33 cellular contexts compared by ENCODE assay signal in the genomic region with DNA sequence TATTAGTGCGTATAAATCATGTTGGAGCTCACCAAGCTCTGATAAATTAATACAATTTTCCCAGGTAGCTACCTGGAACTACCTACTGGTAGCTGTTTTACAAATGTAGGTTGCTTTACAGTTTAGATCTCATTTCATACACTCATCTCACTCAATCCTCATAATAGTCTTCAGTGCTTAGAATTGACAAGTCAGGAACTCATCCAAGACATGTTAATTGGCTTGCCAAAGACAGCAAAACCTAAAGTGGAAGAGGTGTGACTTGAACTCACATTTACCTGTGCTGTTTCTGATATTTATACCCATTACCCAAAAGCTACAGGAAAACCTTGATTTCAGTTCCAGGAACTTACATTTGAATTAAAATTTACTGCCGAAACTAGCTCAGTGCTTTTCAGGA.
A peak's percentile ranks its signal among the peaks of the same experiment; 100 is the strongest.
DNase-seq lines count a peak whose midpoint lies in the region; FAIRE-seq and TF ChIP-seq lines count a peak whose summit lies in the region.
"Had no signal": no experiment of that assay in that cellular context is flagged by ENCODE, and none has a peak within 500 bp of the region (broad histone marks: within the 10 kb centered on the region; RNA-seq: fewer than 3 reads in every experiment).

No MANE protein-coding gene starts in this region.

- no peak overlapping the region for H3K4me3 Mint-ChIP-seq in H9
- H3K4me3 Mint-ChIP-seq: B cell; CD14-positive monocyte; CD4-positive, alpha-beta memory T cell; CD4-positive, alpha-beta T cell; CD4-positive, CD25-positive, alpha-beta regulatory T cell; CD8-positive, alpha-beta memory T cell; CD8-positive, alpha-beta T cell had no signal

- H3K9me3 ChIP-seq in neural cell (ENCODE audit: low read length) (no peaks in the 10 kb centered on the region), H9 (ENCODE audit: control insufficient read depth, low read depth, low read length) (no peaks in the 10 kb centered on the region)
- H3K9me3 ChIP-seq: BE2C; BLaER1; BLaER1 treated with 17β-estradiol and CSF1 and Interleukin-3, amounts not matched to agents 10 nM and 100 nM had no signal

- H3K23ac ChIP-seq in H9 (ENCODE audit: insufficient read length, low read depth, low read length): no peak overlapping the region

- WGBS in H9 (ENCODE audit: extremely low coverage, insufficient read length, low lambda C conversion rate): no CpG with 5 or more reads among the region's 2 CpGs

- no peaks in the 10 kb centered on the region for H3K23me2 ChIP-seq in H9 (ENCODE audit: insufficient read length, low read depth, low read length, poor library complexity, severe bottlenecking)

- no peak overlapping the region for H4K91ac ChIP-seq in H9 (ENCODE audit: insufficient read length, low read depth, low read length)

- H3K9me2 ChIP-seq in neural cell (ENCODE audit: insufficient read depth, low read length): no peaks in the 10 kb centered on the region

- TF ChIP-seq EP300 in neural cell (conservative IDR thresholded peaks at IDR 0.05; ENCODE audit: poor library complexity, severe bottlenecking): peak; percentile 83

- no peak overlapping the region for H2AFZ ChIP-seq in neural cell (ENCODE audit: low read depth, low read length)
- H2AFZ ChIP-seq in H9 (ENCODE audit: low read length): no peak overlapping the region

- H3K36me3 ChIP-seq in neural cell (ENCODE audit: insufficient read depth, low read length): no peaks in the 10 kb centered on the region
- H3K36me3 ChIP-seq: BE2C; BLaER1; BLaER1 treated with 17β-estradiol and CSF1 and Interleukin-3, amounts not matched to agents 10 nM and 100 nM had no signal

- H3K36me3 Mint-ChIP-seq in H9 (ENCODE audit: insufficient read depth in 1 of 3, low read depth in 3 of 3): peaks cover 0 to 4% (median 0%) of the 10 kb centered on the region in 3 experiments; a peak in 2 of 7 replicates
- H3K36me3 Mint-ChIP-seq: CD14-positive monocyte; CD4-positive, alpha-beta memory T cell; CD4-positive, CD25-positive, alpha-beta regulatory T cell; CD8-positive, alpha-beta memory T cell; CD8-positive, alpha-beta T cell had no signal

- TF ChIP-seq CTCF in D721Med (IDR thresholded peaks at IDR 0.05; ENCODE audit: insufficient read depth, missing control alignments) (no peak), neural cell (IDR thresholded peaks at IDR 0.05; ENCODE audit: poor library complexity, severe bottlenecking) (no peak), H9 (conservative IDR thresholded peaks at IDR 0.05) (no peak), GM10248 (IDR thresholded peaks at IDR 0.05; ENCODE audit: control extremely low read depth, extremely low read depth, low read depth, missing control alignments) (no peak)

- TF ChIP-seq RAD21 in neural cell (conservative IDR thresholded peaks at IDR 0.05): no peak

- H4K8ac ChIP-seq in H9 (replicated peaks; ENCODE audit: insufficient read length, low read depth, low read length): no peak overlapping the region

- H2BK120ac ChIP-seq in H9 (ENCODE audit: low read depth, low read length, poor library complexity, severe bottlenecking): no peak overlapping the region

- H2AK5ac ChIP-seq in H9 (ENCODE audit: insufficient read length, low read length): no peak overlapping the region

- H3K56ac ChIP-seq in H9 (ENCODE audit: insufficient read length, low read depth, low read length): no peak overlapping the region

- no peak overlapping the region for H3K14ac ChIP-seq in H9 (ENCODE audit: insufficient read depth, low read length)

- H4K20me1 ChIP-seq in neural cell (ENCODE audit: insufficient read depth) (no peaks in the 10 kb centered on the region), H9 (ENCODE audit: control insufficient read depth, insufficient read depth, insufficient read length) (no peaks in the 10 kb centered on the region)
- H4K20me1 ChIP-seq: BLaER1; BLaER1 treated with 17β-estradiol and CSF1 and Interleukin-3, amounts not matched to agents 10 nM and 100 nM had no signal

- H3K4me1 ChIP-seq in H9 (ENCODE audit: insufficient read depth, low read length): no peaks in the 10 kb centered on the region
- H3K4me1 ChIP-seq: A549; BE2C; BLaER1; BLaER1 treated with 17β-estradiol and CSF1 and Interleukin-3, amounts not matched to agents 10 nM and 100 nM had no signal

- no peak overlapping the region for H2BK15ac ChIP-seq in H9 (ENCODE audit: low read depth, low read length)

- no peak overlapping the region for H3K27ac Mint-ChIP-seq in H9
- H3K27ac Mint-ChIP-seq: B cell; CD14-positive monocyte; CD4-positive, alpha-beta memory T cell; CD4-positive, alpha-beta T cell; CD4-positive, CD25-positive, alpha-beta regulatory T cell; CD8-positive, alpha-beta memory T cell; CD8-positive, alpha-beta T cell had no signal

- H2BK5ac ChIP-seq in H9 (ENCODE audit: insufficient read length, low read length): no peak overlapping the region

- H3K9me3 Mint-ChIP-seq in H9: peaks cover 0 to 3% of the 10 kb centered on the region in 2 experiments; a peak in 1 of 5 replicates

- no peak overlapping the region for H3T11ph ChIP-seq in H9 (ENCODE audit: low read length)

- H3K4me1 Mint-ChIP-seq in H9: no peaks in the 10 kb centered on the region
- H3K4me1 Mint-ChIP-seq: B cell; CD14-positive monocyte; CD4-positive, alpha-beta memory T cell; CD4-positive, CD25-positive, alpha-beta regulatory T cell; CD8-positive, alpha-beta memory T cell had no signal

- H3K79me1 ChIP-seq in H9 (ENCODE audit: insufficient read depth, low read depth, low read length, poor library complexity, severe bottlenecking): no peaks in the 10 kb centered on the region

- POLR2A ChIA-PET in GM10248 (lab: Yijun Ruan, JAX): no interaction called here

- no peak overlapping the region for H2BK20ac ChIP-seq in H9 (ENCODE audit: low read depth, low read length, poor library complexity, severe bottlenecking)

- H3K4me2 ChIP-seq in neural cell (ENCODE audit: low read length) (no peak overlapping the region), H9 (ENCODE audit: insufficient read depth, insufficient read length, low read length) (no peak overlapping the region)
- H3K4me2 ChIP-seq: A549; BLaER1; BLaER1 treated with 17β-estradiol and CSF1 and Interleukin-3, amounts not matched to agents 10 nM and 100 nM had no signal

- no peak overlapping the region for H3K18ac ChIP-seq in H9 (ENCODE audit: insufficient read length, low read depth, low read length)

- no peak overlapping the region for H3K4ac ChIP-seq in H9 (ENCODE audit: low read depth, low read length)

- H3K79me2 ChIP-seq in neural cell (replicated peaks; ENCODE audit: insufficient read depth, low read length): no peaks in the 10 kb centered on the region
- H3K79me2 ChIP-seq in H9 (ENCODE audit: insufficient read depth, low read length): no peaks in the 10 kb centered on the region

- CTCF ChIA-PET in GM10248 (lab: Yijun Ruan, JAX): interaction anchor here (1.4 kb wide), 2 partner anchors 7 to 15 kb away, joined by 3 to 4 read pairs; no protein-coding TSS in a partner anchor

- H3K27me3 ChIP-seq in neural cell (ENCODE audit: insufficient read depth, low read depth, low read length) (no peaks in the 10 kb centered on the region), H9 (ENCODE audit: insufficient read depth, low read length) (no peaks in the 10 kb centered on the region)
- H3K27me3 ChIP-seq: BE2C; BLaER1; BLaER1 treated with 17β-estradiol and CSF1 and Interleukin-3, amounts not matched to agents 10 nM and 100 nM had no signal

- no peak overlapping the region for H4K5ac ChIP-seq in H9 (ENCODE audit: insufficient read length, low read depth, low read length)

- H3K4me3 ChIP-seq in neural cell (ENCODE audit: low read length): no peak overlapping the region
- H3K4me3 ChIP-seq: A549; BLaER1; BLaER1 treated with 17β-estradiol and CSF1 and Interleukin-3, amounts not matched to agents 10 nM and 100 nM had no signal

- DNase-seq in NCI-H82 (lab: John Stamatoyannopoulos, UW): peak; percentile 10
- DNase-seq in NCI-H82 treated with DMSO at 0.1 percent for 48 hours (lab: John Stamatoyannopoulos, UW; ENCODE audit: unreplicated experiment): no peak
- DNase-seq in D721Med (ENCODE audit: insufficient read length, low spot score): no peak
- DNase-seq in H9: no peak
- no peak for DNase-seq in GM10248 (ENCODE audit: extremely low spot score)
- DNase-seq: 8988T; ACHN; AML-193; BE2C; Caco-2; Calu3; CD4-positive, alpha-beta memory T cell; CD4-positive, alpha-beta T cell; CD4-positive, CD25-positive, alpha-beta regulatory T cell; CD8-positive, alpha-beta memory T cell; CD8-positive, alpha-beta T cell; COR-L47; DMS 273 treated with DMSO at 0.1 percent for 48 hours; DMS153; DMS53; DMS79; DMS79 treated with DMSO at 0.1 percent for 48 hours; DND-41; EL had no signal

- H2BK12ac ChIP-seq in H9 (ENCODE audit: insufficient read length, low read depth, low read length): no peak overlapping the region

- H3K27me3 Mint-ChIP-seq in H9 (ENCODE audit: low read depth): no peaks in the 10 kb centered on the region; the same call in 1 of the 2 replicates
- H3K27me3 Mint-ChIP-seq: B cell; CD4-positive, alpha-beta memory T cell; CD4-positive, alpha-beta T cell; CD4-positive, CD25-positive, alpha-beta regulatory T cell; CD8-positive, alpha-beta memory T cell had no signal

- no peak overlapping the region for H3K9ac ChIP-seq in neural cell (ENCODE audit: low read length)
- no peak overlapping the region for H3K9ac ChIP-seq in H9 (ENCODE audit: extremely low read depth, insufficient read length, low read length)
- H3K9ac ChIP-seq: BLaER1; BLaER1 treated with 17β-estradiol and CSF1 and Interleukin-3, amounts not matched to agents 10 nM and 100 nM had no signal

- peak; percentile 38 for FAIRE-seq in D721Med (lab: Jason Lieb, UNC)
- FAIRE-seq: A204.1, A549 had no signal

- H3K27ac ChIP-seq in neural cell (ENCODE audit: low read length) (peak overlapping the region; percentile 38), H9 (ENCODE audit: insufficient read length, low read depth, low read length) (no peak overlapping the region)
- H3K27ac ChIP-seq: 22Rv1; A549; BLaER1; BLaER1 treated with 17β-estradiol and CSF1 and Interleukin-3, amounts not matched to agents 10 nM and 100 nM; C4-2B had no signal

- no peaks in the 10 kb centered on the region for H3F3A ChIP-seq in neural cell (ENCODE audit: insufficient read depth, low read length, poor library complexity, severe bottlenecking)

TF ChIP-seq in neural cell, 6 proteins besides CTCF, POLR2A, EP300 and RAD21 (continues in another document):
- TF ChIP-seq MXI1 (conservative IDR thresholded peaks at IDR 0.05; ENCODE audit: poor library complexity, severe bottlenecking): no peak
